ENCODE assay signal across 10 cellular contexts in genomic region chr7:6376820-6377219, GRCh38. TPM values are rescaled to one million over a fixed set of nuclear protein-coding genes. Genes with fewer than 3 reads are reported as not detected.
A peak's percentile ranks its signal among the peaks of the same experiment; 100 is the strongest.
DNase-seq lines count a peak whose midpoint lies in the region; ATAC-seq and TF ChIP-seq lines count a peak whose summit lies in the region.
"Had no signal": no experiment of that assay in that cellular context is flagged by ENCODE, and none has a peak within 500 bp of the region (broad histone marks: within the 10 kb centered on the region; RNA-seq: fewer than 3 reads in every experiment).

No MANE protein-coding gene starts in this region.

- H3K36me3 Mint-ChIP-seq in activated T-cell treated with anti-CD3 and anti-CD28 coated beads, Interleukin-2, amount 50 U/mL, for 4 hours (ENCODE audit: insufficient read depth) = peaks cover 4% of the 10 kb centered on the region
- peaks cover 13% of the 10 kb centered on the region for H3K36me3 Mint-ChIP-seq in activated naive CD8-positive, alpha-beta T cell

- 46% methylated on average over 7 of the region's 7 CpGs for WGBS in suprapubic skin

- no peaks in the 10 kb centered on the region for H3K27me3 ChIP-seq in suprapubic skin
- H3K27me3 ChIP-seq: cardiac muscle cell had no signal

- H3K9me3 ChIP-seq in suprapubic skin = no peaks in the 10 kb centered on the region

- peak overlapping the region; percentile 83 for H3K4me3 ChIP-seq in suprapubic skin
- H3K4me3 ChIP-seq: cardiac muscle cell had no signal

- H3K27ac ChIP-seq in suprapubic skin = no peak overlapping the region
- H3K27ac ChIP-seq: cardiac muscle cell had no signal

- peaks cover 49% of the 10 kb centered on the region for H3K4me1 Mint-ChIP-seq in activated T-cell treated with anti-CD3 and anti-CD28 coated beads, Interleukin-2, amount 50 U/mL, for 4 hours (ENCODE audit: low read depth)
- peaks cover 47% of the 10 kb centered on the region for H3K4me1 Mint-ChIP-seq in activated naive CD8-positive, alpha-beta T cell (ENCODE audit: low read depth)

- no peak for DNase-seq in activated T-cell treated with anti-CD3 and anti-CD28 coated beads, Interleukin-2, amount 50 U/mL, for 4 hours
- DNase-seq in activated T-cell treated with anti-CD3 and anti-CD28 coated beads, Interleukin-2, amount 50 U/mL, for 1 hour = no peak
- peak; percentile 30 for DNase-seq in kidney glomerular epithelial cell (lab: John Stamatoyannopoulos, UW)
- DNase-seq in suprapubic skin (ENCODE audit: low spot score in 2 of 2) = no peak
- no peak for DNase-seq in occipital lobe (lab: John Stamatoyannopoulos, UW)
- DNase-seq: C1 segment of cervical spinal cord had no signal

- peaks cover 10% of the 10 kb centered on the region for H3K36me3 ChIP-seq in suprapubic skin
- H3K36me3 ChIP-seq: cardiac muscle cell had no signal

- peaks cover 61% of the 10 kb centered on the region for H3K4me1 ChIP-seq in suprapubic skin

- peak overlapping the region; percentile 50 for H3K27ac Mint-ChIP-seq in activated naive CD8-positive, alpha-beta T cell

- peak overlapping the region; percentile 67 for H3K4me3 Mint-ChIP-seq in activated T-cell treated with anti-CD3 and anti-CD28 coated beads, Interleukin-2, amount 50 U/mL, for 4 hours
- peak overlapping the region; percentile 71 for H3K4me3 Mint-ChIP-seq in activated naive CD8-positive, alpha-beta T cell

- no peak for TF ChIP-seq POLR2A in suprapubic skin (IDR thresholded peaks at IDR 0.05)

- H3K9me3 Mint-ChIP-seq in activated T-cell treated with anti-CD3 and anti-CD28 coated beads, Interleukin-2, amount 50 U/mL, for 4 hours = no peaks in the 10 kb centered on the region
- no peaks in the 10 kb centered on the region for H3K9me3 Mint-ChIP-seq in activated naive CD8-positive, alpha-beta T cell (ENCODE audit: low read depth)

- no peak for TF ChIP-seq EP300 in suprapubic skin (IDR thresholded peaks at IDR 0.05)

- H3K27me3 Mint-ChIP-seq in activated T-cell treated with anti-CD3 and anti-CD28 coated beads, Interleukin-2, amount 50 U/mL, for 4 hours (ENCODE audit: low read depth) = no peaks in the 10 kb centered on the region
- no peaks in the 10 kb centered on the region for H3K27me3 Mint-ChIP-seq in activated naive CD8-positive, alpha-beta T cell

- no peak for TF ChIP-seq CTCF in suprapubic skin (IDR thresholded peaks at IDR 0.05)

- ATAC-seq in activated T-cell treated with anti-CD3 and anti-CD28 coated beads, Interleukin-2, amount 50 U/mL, for 4 hours = no peak
- ATAC-seq in HG02623 (IDR thresholded peaks at IDR 0.05; ENCODE audit: unreplicated experiment) (no peak), GM19397 (IDR thresholded peaks at IDR 0.05; ENCODE audit: unreplicated experiment) (no peak)

RNA-seq across cellular contexts. Expression of gene RAC1, which starts 2.5 kb away (rescaled TPM):
- total RNA-seq in activated T-cell treated with anti-CD3 and anti-CD28 coated beads, Interleukin-2, amount 50 U/mL, for 4 hours = 100 to 1,000 TPM; 160 to 195 (median 171) TPM
- total RNA-seq in suprapubic skin = 100 to 1,000 TPM; 217 to 293 (median 253) TPM
- total RNA-seq in occipital lobe = 41.6 TPM

RNA-seq across cellular contexts. Expression of gene FAM220A, which starts 28.1 kb away (rescaled TPM):
- 10 to 100 TPM in 1 of 3 donors, 1 to 10 TPM in 2; 9.0 to 10.7 (median 9.5) TPM for total RNA-seq in activated T-cell treated with anti-CD3 and anti-CD28 coated beads, Interleukin-2, amount 50 U/mL, for 4 hours
- total RNA-seq in suprapubic skin (10 to 100 TPM; 10.4 to 20.4 (median 13.6) TPM), occipital lobe (41.2 TPM)
